In the genomic region with DNA sequence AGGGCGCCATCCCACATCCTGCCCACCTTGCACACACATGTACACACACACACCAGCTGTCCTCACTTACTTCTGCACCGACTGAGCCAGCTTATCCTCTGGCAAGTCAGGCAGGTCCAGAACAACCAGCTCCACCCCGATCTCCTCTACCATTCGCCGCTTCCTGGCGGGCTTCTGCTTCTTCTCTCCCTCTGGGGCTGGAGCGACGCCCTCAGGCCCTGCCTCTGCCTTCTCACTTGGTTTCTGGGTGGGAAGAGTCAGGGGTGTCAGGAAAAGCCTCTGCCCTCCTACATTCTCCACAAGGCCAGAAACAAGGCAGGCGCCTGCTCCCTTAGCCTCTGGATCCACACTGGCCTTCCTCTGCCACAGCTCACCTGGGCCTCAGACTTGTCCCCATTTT, we compare ENCODE assay signal across 14 cellular contexts. TPM values are rescaled to one million over a fixed set of nuclear protein-coding genes. Genes with fewer than 3 reads are reported as not detected.
DNase-seq lines count a peak whose midpoint lies in the region; ATAC-seq and TF ChIP-seq lines count a peak whose summit lies in the region.
"Had no signal": no experiment of that assay in that cellular context is flagged by ENCODE, and none has a peak within 500 bp of the region (broad histone marks: within the 10 kb centered on the region; RNA-seq: fewer than 3 reads in every experiment).

No MANE protein-coding gene starts in this region.

- no peaks in the 10 kb centered on the region for H3K27me3 ChIP-seq in CD4-positive, CD25-positive, alpha-beta regulatory T cell (ENCODE audit: control insufficient read depth, insufficient read depth, low read length)

- no peaks in the 10 kb centered on the region for H3K27me3 Mint-ChIP-seq in CD4-positive, CD25-positive, alpha-beta regulatory T cell
- H3K27me3 Mint-ChIP-seq in Calu3 (ENCODE audit: unreplicated experiment) (no peaks in the 10 kb centered on the region), T-helper 17 cell (no peaks in the 10 kb centered on the region)
- no peaks in the 10 kb centered on the region for H3K27me3 Mint-ChIP-seq in effector memory CD8-positive, alpha-beta T cell
- H3K27me3 Mint-ChIP-seq in activated CD8-positive, alpha-beta T cell treated with anti-CD3 and anti-CD28 coated beads, Interleukin-2, amount 10 ng/mL, durations not matched to agents 7 days and 5 days (ENCODE audit: low read depth), result no peaks in the 10 kb centered on the region
- no peaks in the 10 kb centered on the region for H3K27me3 Mint-ChIP-seq in activated T-cell treated with anti-CD3 and anti-CD28 coated beads, Interleukin-2, amount 50 U/mL, for 72 hours (ENCODE audit: low read depth)
- H3K27me3 Mint-ChIP-seq: CD8-positive, alpha-beta memory T cell had no signal

- H3K4me3 Mint-ChIP-seq in CD4-positive, CD25-positive, alpha-beta regulatory T cell, result no peak overlapping the region
- peak overlapping the region; percentile 6 for H3K4me3 Mint-ChIP-seq in Calu3 (ENCODE audit: low read depth, unreplicated experiment)
- H3K4me3 Mint-ChIP-seq in T-helper 17 cell, result no peak overlapping the region
- no peak overlapping the region for H3K4me3 Mint-ChIP-seq in effector memory CD8-positive, alpha-beta T cell
- H3K4me3 Mint-ChIP-seq in activated CD8-positive, alpha-beta T cell treated with anti-CD3 and anti-CD28 coated beads, Interleukin-2, amount 10 ng/mL, durations not matched to agents 7 days and 5 days, result no peak overlapping the region
- no peak overlapping the region for H3K4me3 Mint-ChIP-seq in activated T-cell treated with anti-CD3 and anti-CD28 coated beads, Interleukin-2, amount 50 U/mL, for 72 hours
- H3K4me3 Mint-ChIP-seq: CD14-positive monocyte had no signal

- H3K27ac Mint-ChIP-seq in CD4-positive, CD25-positive, alpha-beta regulatory T cell, result peak overlapping the region in 2 of 3 donors; percentile 51 to 60
- H3K27ac Mint-ChIP-seq in Calu3 (ENCODE audit: unreplicated experiment), result peak overlapping the region; percentile 19
- peak overlapping the region; percentile 86 for H3K27ac Mint-ChIP-seq in T-helper 17 cell
- peak overlapping the region; percentile 7 to 62 for H3K27ac Mint-ChIP-seq in effector memory CD8-positive, alpha-beta T cell
- H3K27ac Mint-ChIP-seq in activated CD8-positive, alpha-beta T cell treated with anti-CD3 and anti-CD28 coated beads, Interleukin-2, amount 10 ng/mL, durations not matched to agents 7 days and 5 days, result no peak overlapping the region
- no peak overlapping the region for H3K27ac Mint-ChIP-seq in activated T-cell treated with anti-CD3 and anti-CD28 coated beads, Interleukin-2, amount 50 U/mL, for 72 hours

- no peak overlapping the region for H3K4me3 ChIP-seq in CD4-positive, CD25-positive, alpha-beta regulatory T cell (ENCODE audit: low read depth, low read length)
- H3K4me3 ChIP-seq: GM23248 had no signal

- H3K4me1 Mint-ChIP-seq in CD4-positive, CD25-positive, alpha-beta regulatory T cell, result peaks cover 0 to 24% (median 6%) of the 10 kb centered on the region in 4 donors
- H3K4me1 Mint-ChIP-seq in Calu3 (ENCODE audit: low read depth, unreplicated experiment), result no peaks in the 10 kb centered on the region
- peaks cover 18% of the 10 kb centered on the region for H3K4me1 Mint-ChIP-seq in T-helper 17 cell
- H3K4me1 Mint-ChIP-seq in effector memory CD8-positive, alpha-beta T cell (ENCODE audit: low read depth in 2 of 2), result peaks cover 3 to 15% of the 10 kb centered on the region in 2 donors
- peaks cover 12% of the 10 kb centered on the region for H3K4me1 Mint-ChIP-seq in activated CD8-positive, alpha-beta T cell treated with anti-CD3 and anti-CD28 coated beads, Interleukin-2, amount 10 ng/mL, durations not matched to agents 7 days and 5 days (ENCODE audit: low read depth)
- peaks cover 48% of the 10 kb centered on the region for H3K4me1 Mint-ChIP-seq in activated T-cell treated with anti-CD3 and anti-CD28 coated beads, Interleukin-2, amount 50 U/mL, for 72 hours (ENCODE audit: low read depth)
- H3K4me1 Mint-ChIP-seq: CD14-positive monocyte had no signal

- BruUV-seq in Calu3 (replicated peaks; lab: Mats Ljungman, UMichigan), result no TSS peak

- peaks cover 64% of the 10 kb centered on the region for H3K36me3 ChIP-seq in CD4-positive, CD25-positive, alpha-beta regulatory T cell (ENCODE audit: control insufficient read depth, insufficient read depth, low read length)

- peaks cover 15% of the 10 kb centered on the region for H3K4me1 ChIP-seq in CD4-positive, CD25-positive, alpha-beta regulatory T cell (ENCODE audit: control insufficient read depth, insufficient read depth, low read length, poor library complexity, severe bottlenecking)

- intact Hi-C loops in Calu3 (cut with micrococcal nuclease; ENCODE audit: unreplicated experiment), result no loop called here

- H3K9me3 ChIP-seq in CD4-positive, CD25-positive, alpha-beta regulatory T cell (ENCODE audit: control insufficient read depth in 2 of 2, low read length in 2 of 2), result no peaks in the 10 kb centered on the region
- H3K9me3 ChIP-seq in T-helper 17 cell (ENCODE audit: control insufficient read depth, low read length, poor library complexity, severe bottlenecking), result no peaks in the 10 kb centered on the region
- H3K9me3 ChIP-seq: Caco-2 had no signal

- H3K27ac ChIP-seq in CD4-positive, CD25-positive, alpha-beta regulatory T cell (ENCODE audit: insufficient read depth, low read length, poor library complexity, severe bottlenecking), result no peak overlapping the region
- H3K27ac ChIP-seq: GM23248 had no signal

- CTCF ChIA-PET in Calu3 (lab: Charles Lee), result no interaction called here
- CTCF ChIA-PET in activated CD8-positive, alpha-beta T cell treated with anti-CD3 and anti-CD28 coated beads, Interleukin-2, amount 10 ng/mL, durations not matched to agents 7 days and 5 days (lab: Charles Lee), result interaction anchor here (0.9 to 1.0 kb wide), 2 partner anchors 17 to 18 kb away, joined by 3 to 5 read pairs; no protein-coding TSS in a partner anchor

- DNase-seq in CD4-positive, CD25-positive, alpha-beta regulatory T cell, result no peak
- DNase-seq in Calu3, result no peak
- no peak for DNase-seq in T-helper 17 cell
- DNase-seq in effector memory CD8-positive, alpha-beta T cell, result no peak
- DNase-seq in activated CD8-positive, alpha-beta T cell treated with anti-CD3 and anti-CD28 coated beads, Interleukin-2, amount 10 ng/mL, durations not matched to agents 7 days and 5 days, result no peak
- DNase-seq in germinal center (ENCODE audit: low spot score), result no peak
- DNase-seq in pons (ENCODE audit: low spot score), result no peak
- DNase-seq in activated T-cell treated with anti-CD3 and anti-CD28 coated beads, Interleukin-2, amount 50 U/mL, for 72 hours, result no peak
- DNase-seq: Caco-2; CD8-positive, alpha-beta memory T cell; DMS53; GM23248 had no signal

- ATAC-seq in CD4-positive, CD25-positive, alpha-beta regulatory T cell (ENCODE audit: low read depth in 2 of 2), result no peak
- no peak for ATAC-seq in T-helper 17 cell
- ATAC-seq in effector memory CD8-positive, alpha-beta T cell (replicated peaks), result no peak
- ATAC-seq in activated CD8-positive, alpha-beta T cell treated with anti-CD3 and anti-CD28 coated beads, Interleukin-2, amount 10 ng/mL, durations not matched to agents 7 days and 5 days, result no peak
- ATAC-seq in activated T-cell treated with anti-CD3 and anti-CD28 coated beads, Interleukin-2, amount 50 U/mL, for 72 hours (replicated peaks in 1 of 2), result no peak
- ATAC-seq: HCT116 had no signal

- POLR2A ChIA-PET in activated CD8-positive, alpha-beta T cell treated with anti-CD3 and anti-CD28 coated beads, Interleukin-2, amount 10 ng/mL, durations not matched to agents 7 days and 5 days (lab: Charles Lee), result interaction anchor here (0.5 to 1.0 kb wide), 2 partner anchors 19 to 85 kb away, joined by 3 to 5 read pairs; partner anchors contain the start of gene VPS11

- H3K9me3 Mint-ChIP-seq in CD4-positive, CD25-positive, alpha-beta regulatory T cell, result no peaks in the 10 kb centered on the region
- no peaks in the 10 kb centered on the region for H3K9me3 Mint-ChIP-seq in Calu3 (ENCODE audit: low read depth, unreplicated experiment)
- no peaks in the 10 kb centered on the region for H3K9me3 Mint-ChIP-seq in effector memory CD8-positive, alpha-beta T cell
- no peaks in the 10 kb centered on the region for H3K9me3 Mint-ChIP-seq in activated CD8-positive, alpha-beta T cell treated with anti-CD3 and anti-CD28 coated beads, Interleukin-2, amount 10 ng/mL, durations not matched to agents 7 days and 5 days (ENCODE audit: insufficient read depth)
- H3K9me3 Mint-ChIP-seq in activated T-cell treated with anti-CD3 and anti-CD28 coated beads, Interleukin-2, amount 50 U/mL, for 72 hours, result no peaks in the 10 kb centered on the region
- H3K9me3 Mint-ChIP-seq: CD14-positive monocyte; CD8-positive, alpha-beta memory T cell had no signal

- H3K36me3 Mint-ChIP-seq in CD4-positive, CD25-positive, alpha-beta regulatory T cell, result peaks cover 44% of the 10 kb centered on the region
- H3K36me3 Mint-ChIP-seq in Calu3 (ENCODE audit: insufficient read depth, unreplicated experiment), result peaks cover 80% of the 10 kb centered on the region
- H3K36me3 Mint-ChIP-seq in T-helper 17 cell (ENCODE audit: low read depth), result peaks cover 18% of the 10 kb centered on the region
- peaks cover 85% of the 10 kb centered on the region for H3K36me3 Mint-ChIP-seq in effector memory CD8-positive, alpha-beta T cell (ENCODE audit: insufficient read depth)
- peaks cover 70% of the 10 kb centered on the region for H3K36me3 Mint-ChIP-seq in activated CD8-positive, alpha-beta T cell treated with anti-CD3 and anti-CD28 coated beads, Interleukin-2, amount 10 ng/mL, durations not matched to agents 7 days and 5 days (ENCODE audit: low read depth)
- H3K36me3 Mint-ChIP-seq in activated T-cell treated with anti-CD3 and anti-CD28 coated beads, Interleukin-2, amount 50 U/mL, for 72 hours (ENCODE audit: insufficient read depth in 2 of 2), result peaks cover 14 to 53% of the 10 kb centered on the region in 2 donors

- TF ChIP-seq CTCF in Calu3 (IDR thresholded peaks at IDR 0.05; ENCODE audit: unreplicated experiment), result no peak

RNA-seq across cellular contexts. Expression of gene HYOU1, which starts 8.4 kb away (rescaled TPM):
- 108 TPM for total RNA-seq in CD4-positive, CD25-positive, alpha-beta regulatory T cell
- 10 to 100 TPM; 13.4 to 15.0 (median 14.6) TPM for polyA plus RNA-seq in CD4-positive, CD25-positive, alpha-beta regulatory T cell
- 180 and 181 TPM in 2 replicates for total RNA-seq in Calu3 (2022)
- total RNA-seq in T-helper 17 cell, result 100 to 1,000 TPM; 132 to 162 TPM
- total RNA-seq in activated CD8-positive, alpha-beta T cell treated with anti-CD3 and anti-CD28 coated beads, Interleukin-2, amount 10 ng/mL, durations not matched to agents 7 days and 5 days, result 100 to 1,000 TPM; 133 to 135 TPM
- total RNA-seq in activated T-cell treated with anti-CD3 and anti-CD28 coated beads, Interleukin-2, amount 50 U/mL, for 72 hours, result 100 to 1,000 TPM; 199 to 232 TPM

RNA-seq across cellular contexts. Expression of gene SLC37A4, which starts 18.0 kb away (rescaled TPM):
- 6.8 TPM for total RNA-seq in CD4-positive, CD25-positive, alpha-beta regulatory T cell
- 10 to 100 TPM in 3 of 4 donors, 1 to 10 TPM in 1; 6.9 to 14.7 (median 10.8) TPM for polyA plus RNA-seq in CD4-positive, CD25-positive, alpha-beta regulatory T cell
- total RNA-seq in Calu3 (2022) (21.2 and 24.6 TPM in 2 replicates), T-helper 17 cell (10 to 100 TPM in 1 of 2 donors, 1 to 10 TPM in 1; 9.0 to 11.0 TPM)
- total RNA-seq in activated CD8-positive, alpha-beta T cell treated with anti-CD3 and anti-CD28 coated beads, Interleukin-2, amount 10 ng/mL, durations not matched to agents 7 days and 5 days, result 10 to 100 TPM; 22.4 to 26.6 TPM
- 10 to 100 TPM; 35.8 to 41.4 TPM for total RNA-seq in activated T-cell treated with anti-CD3 and anti-CD28 coated beads, Interleukin-2, amount 50 U/mL, for 72 hours

RNA-seq across cellular contexts. Expression of gene VPS11, which starts 19.0 kb away (rescaled TPM):
- total RNA-seq in CD4-positive, CD25-positive, alpha-beta regulatory T cell, result 78.8 TPM
- 10 to 100 TPM; 53.2 to 59.2 (median 56.9) TPM for polyA plus RNA-seq in CD4-positive, CD25-positive, alpha-beta regulatory T cell
- total RNA-seq in Calu3 (2022) (15.1 and 15.8 TPM in 2 replicates), T-helper 17 cell (10 to 100 TPM; 58.3 to 68.0 TPM)
- 10 to 100 TPM; 30.8 to 31.6 TPM for total RNA-seq in activated CD8-positive, alpha-beta T cell treated with anti-CD3 and anti-CD28 coated beads, Interleukin-2, amount 10 ng/mL, durations not matched to agents 7 days and 5 days
- total RNA-seq in activated T-cell treated with anti-CD3 and anti-CD28 coated beads, Interleukin-2, amount 50 U/mL, for 72 hours, result 10 to 100 TPM; 24.0 to 24.2 TPM

RNA-seq across cellular contexts. Expression of gene TRAPPC4, which starts 30.1 kb away (rescaled TPM):
- 82.9 TPM for total RNA-seq in CD4-positive, CD25-positive, alpha-beta regulatory T cell
- 100 to 1,000 TPM; 135 to 179 (median 151) TPM for polyA plus RNA-seq in CD4-positive, CD25-positive, alpha-beta regulatory T cell
- total RNA-seq in Calu3 (2022) (42.0 and 43.9 TPM in 2 replicates), T-helper 17 cell (10 to 100 TPM; 62.4 to 69.5 TPM)
- total RNA-seq in activated CD8-positive, alpha-beta T cell treated with anti-CD3 and anti-CD28 coated beads, Interleukin-2, amount 10 ng/mL, durations not matched to agents 7 days and 5 days, result 10 to 100 TPM; 58.6 to 65.0 TPM
- 10 to 100 TPM; 59.3 to 70.0 TPM for total RNA-seq in activated T-cell treated with anti-CD3 and anti-CD28 coated beads, Interleukin-2, amount 50 U/mL, for 72 hours

RNA-seq across cellular contexts. Expression of gene RPS25, which starts 30.5 kb away (rescaled TPM):
- 1,801 TPM for total RNA-seq in CD4-positive, CD25-positive, alpha-beta regulatory T cell
- polyA plus RNA-seq in CD4-positive, CD25-positive, alpha-beta regulatory T cell, result 1,000 to 10,000 TPM; 3,291 to 5,953 (median 5,138) TPM
- 471 and 510 TPM in 2 replicates for total RNA-seq in Calu3 (2022)
- 1,000 to 10,000 TPM; 2,323 to 2,414 TPM for total RNA-seq in T-helper 17 cell
- total RNA-seq in activated CD8-positive, alpha-beta T cell treated with anti-CD3 and anti-CD28 coated beads, Interleukin-2, amount 10 ng/mL, durations not matched to agents 7 days and 5 days, result 1,000 to 10,000 TPM; 1,115 to 1,170 TPM
- total RNA-seq in activated T-cell treated with anti-CD3 and anti-CD28 coated beads, Interleukin-2, amount 50 U/mL, for 72 hours, result 1,000 to 10,000 TPM; 1,893 to 1,917 TPM

Comparison
In these comparisons a context has a peak if more than half of its experiments do, and no peak if none do; other contexts are left out.
1. H3K27ac Mint-ChIP-seq: peak in CD4-positive, CD25-positive, alpha-beta regulatory T cell (2 of 3), Calu3 (single experiment), T-helper 17 cell (single experiment) and effector memory CD8-positive, alpha-beta T cell (2 of 2); none in activated CD8-positive, alpha-beta T cell treated with anti-CD3 and anti-CD28 coated beads, Interleukin-2, amount 10 ng/mL, durations not matched to agents 7 days and 5 days (single experiment) and activated T-cell treated with anti-CD3 and anti-CD28 coated beads, Interleukin-2, amount 50 U/mL, for 72 hours (single experiment).